Comparison of ENCODE assay signal across 21 cellular contexts in genomic region chr6:139985236-139985815, GRCh38.
"Had no signal": no experiment of that assay in that cellular context is flagged by ENCODE, and none has a peak within 500 bp of the region (broad histone marks: within the 10 kb centered on the region; RNA-seq: fewer than 3 reads in every experiment).

No MANE protein-coding gene starts in this region.

- FAIRE-seq: endothelial cell of umbilical vein, keratinocyte had no signal

- H3K27me3 ChIP-seq: esophagus squamous epithelium, neutrophil, right atrium auricular region, spleen, transverse colon had no signal

- H3K9me3 Mint-ChIP-seq: immature natural killer cell; natural killer cell; stimulated activated naive B cell treated with anti-CD40 and anti-IgM and Interleukin-4, amounts not matched to agents 10 μg/mL and 1 μg/mL and 100 μg/mL, for 72 hours; stimulated activated naive CD8-positive, alpha-beta T cell treated with anti-CD3 and anti-CD28 coated beads, Interleukin-15, Interleukin-2, amounts not matched to agents 100 ng/mL and 50 ng/mL, for 24 hours had no signal

- ATAC-seq: left ventricle myocardium superior; lower lobe of right lung; natural killer cell; stimulated activated naive B cell treated with anti-CD40 and anti-IgM and Interleukin-4, amounts not matched to agents 10 μg/mL and 1 μg/mL and 100 μg/mL, for 72 hours had no signal

- H3K4me3 Mint-ChIP-seq: immature natural killer cell; natural killer cell; stimulated activated naive B cell treated with anti-CD40 and anti-IgM and Interleukin-4, amounts not matched to agents 10 μg/mL and 1 μg/mL and 100 μg/mL, for 72 hours; stimulated activated naive CD8-positive, alpha-beta T cell treated with anti-CD3 and anti-CD28 coated beads, Interleukin-15, Interleukin-2, amounts not matched to agents 100 ng/mL and 50 ng/mL, for 24 hours had no signal

- H3K36me3 ChIP-seq: esophagus squamous epithelium, lower lobe of right lung, neutrophil, prostate gland, right atrium auricular region, spleen, transverse colon had no signal

- DNase-seq: dermis blood vessel endothelial cell; effector memory CD4-positive, alpha-beta T cell; esophagus squamous epithelium; foreskin melanocyte; hypothalamus; immature natural killer cell; left ventricle myocardium superior; lower lobe of right lung; natural killer cell; spleen; stimulated activated CD4-positive, alpha-beta T cell treated with anti-CD3 and anti-CD28 coated beads, Interleukin-4, amount 100 ng/mL, for 4 hours; stimulated activated naive B cell treated with anti-CD40 and anti-IgM and Interleukin-4, amounts not matched to agents 10 μg/mL and 1 μg/mL and 100 μg/mL, for 72 hours; transverse colon had no signal

- H3K36me3 Mint-ChIP-seq: immature natural killer cell; natural killer cell; stimulated activated naive B cell treated with anti-CD40 and anti-IgM and Interleukin-4, amounts not matched to agents 10 μg/mL and 1 μg/mL and 100 μg/mL, for 72 hours had no signal

- H3K27ac ChIP-seq: lower lobe of right lung, neutrophil, prostate gland, right atrium auricular region had no signal

- H3K4me3 ChIP-seq: coronary artery, esophagus squamous epithelium, lower lobe of right lung, prostate gland, right atrium auricular region, skin epidermis, spleen, transverse colon had no signal

- H3K27ac Mint-ChIP-seq: immature natural killer cell; natural killer cell; stimulated activated naive B cell treated with anti-CD40 and anti-IgM and Interleukin-4, amounts not matched to agents 10 μg/mL and 1 μg/mL and 100 μg/mL, for 72 hours; stimulated activated naive CD8-positive, alpha-beta T cell treated with anti-CD3 and anti-CD28 coated beads, Interleukin-15, Interleukin-2, amounts not matched to agents 100 ng/mL and 50 ng/mL, for 24 hours had no signal

- H3K9me3 ChIP-seq: esophagus squamous epithelium, lower lobe of right lung, neutrophil, prostate gland, right atrium auricular region, spleen, transverse colon had no signal
